In the genomic region with DNA sequence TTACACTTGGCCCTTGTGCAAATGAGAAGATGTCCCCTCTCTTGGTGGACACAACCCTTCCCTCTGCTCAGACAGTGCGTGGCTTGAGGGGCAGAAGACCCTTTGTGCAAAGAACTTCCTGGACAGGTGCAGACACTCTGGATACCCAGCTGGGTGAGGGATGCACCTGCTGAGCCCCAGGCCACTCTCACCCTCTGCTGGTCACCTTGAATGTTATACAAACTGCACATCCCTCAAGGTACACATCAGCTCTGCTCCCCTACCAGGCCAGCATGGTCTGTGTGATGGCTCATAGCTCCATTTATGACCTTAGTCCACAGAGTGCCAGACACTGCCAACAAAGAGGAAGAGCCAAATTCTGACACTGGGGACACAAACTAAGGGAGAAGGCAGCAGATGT, we compare ENCODE assay signal across 15 cellular contexts. TPM values are rescaled to one million over a fixed set of nuclear protein-coding genes. Genes with fewer than 3 reads are reported as not detected.
"Had no signal": no experiment of that assay in that cellular context is flagged by ENCODE, and none has a peak within 500 bp of the region (broad histone marks: within the 10 kb centered on the region; RNA-seq: fewer than 3 reads in every experiment).

No MANE protein-coding gene starts in this region.

- H3K4me1 ChIP-seq: foreskin keratinocyte had no signal

- ATAC-seq: activated T-helper 17 cell treated with anti-CD3 and anti-CD28 coated beads, Interleukin-2, amount 50 U/mL, for 72 hours; foreskin keratinocyte; naive thymus-derived CD4-positive, alpha-beta T cell; WTC11 had no signal

- DNase-seq: activated CD4-positive, alpha-beta T cell treated with anti-CD3 and anti-CD28 coated beads for 48 hours; activated CD8-positive, alpha-beta memory T cell treated with anti-CD3 and anti-CD28 coated beads for 24 hours; activated naive CD4-positive, alpha-beta T cell treated with anti-CD3 and anti-CD28 coated beads for 36 hours; foreskin keratinocyte; mammary epithelial cell; naive thymus-derived CD4-positive, alpha-beta T cell; posterior cingulate gyrus; thyroid gland had no signal

- H3K36me3 ChIP-seq: neutrophil, thyroid gland, vagina had no signal

- H3K27me3 ChIP-seq: thyroid gland, vagina had no signal

- H3K9me3 ChIP-seq: thyroid gland, vagina had no signal

- H3K4me1 Mint-ChIP-seq: activated T-helper 17 cell treated with anti-CD3 and anti-CD28 coated beads, Interleukin-2, amount 50 U/mL, for 72 hours had no signal

- H3K4me2 ChIP-seq: smooth muscle cell had no signal

- H3K4me3 Mint-ChIP-seq: activated naive CD4-positive, alpha-beta T cell treated with anti-CD3 and anti-CD28 coated beads for 36 hours; activated T-helper 17 cell treated with anti-CD3 and anti-CD28 coated beads, Interleukin-2, amount 50 U/mL, for 72 hours; naive thymus-derived CD4-positive, alpha-beta T cell; WTC11 had no signal

- H3K27ac Mint-ChIP-seq: activated naive CD4-positive, alpha-beta T cell treated with anti-CD3 and anti-CD28 coated beads for 36 hours; activated T-helper 17 cell treated with anti-CD3 and anti-CD28 coated beads, Interleukin-2, amount 50 U/mL, for 72 hours; naive thymus-derived CD4-positive, alpha-beta T cell; WTC11 had no signal

- H3K4me3 ChIP-seq: smooth muscle cell, thyroid gland, vagina had no signal

- H3K27ac ChIP-seq: foreskin keratinocyte, neutrophil, thyroid gland, vagina had no signal

RNA-seq across cellular contexts. Expression of gene DIRAS2, which starts 3.1 kb away (rescaled TPM):
- total RNA-seq: activated naive CD4-positive, alpha-beta T cell treated with anti-CD3 and anti-CD28 coated beads for 36 hours; activated T-helper 17 cell treated with anti-CD3 and anti-CD28 coated beads, Interleukin-2, amount 50 U/mL, for 72 hours; endothelial cell of umbilical vein; foreskin keratinocyte; mammary epithelial cell; mononuclear cell; naive thymus-derived CD4-positive, alpha-beta T cell; vagina had no signal
- polyA plus RNA-seq: endothelial cell of umbilical vein; foreskin keratinocyte; mammary epithelial cell; naive thymus-derived CD4-positive, alpha-beta T cell had no signal
